ENCODE assay signal across 8 cellular contexts in the genomic region with DNA sequence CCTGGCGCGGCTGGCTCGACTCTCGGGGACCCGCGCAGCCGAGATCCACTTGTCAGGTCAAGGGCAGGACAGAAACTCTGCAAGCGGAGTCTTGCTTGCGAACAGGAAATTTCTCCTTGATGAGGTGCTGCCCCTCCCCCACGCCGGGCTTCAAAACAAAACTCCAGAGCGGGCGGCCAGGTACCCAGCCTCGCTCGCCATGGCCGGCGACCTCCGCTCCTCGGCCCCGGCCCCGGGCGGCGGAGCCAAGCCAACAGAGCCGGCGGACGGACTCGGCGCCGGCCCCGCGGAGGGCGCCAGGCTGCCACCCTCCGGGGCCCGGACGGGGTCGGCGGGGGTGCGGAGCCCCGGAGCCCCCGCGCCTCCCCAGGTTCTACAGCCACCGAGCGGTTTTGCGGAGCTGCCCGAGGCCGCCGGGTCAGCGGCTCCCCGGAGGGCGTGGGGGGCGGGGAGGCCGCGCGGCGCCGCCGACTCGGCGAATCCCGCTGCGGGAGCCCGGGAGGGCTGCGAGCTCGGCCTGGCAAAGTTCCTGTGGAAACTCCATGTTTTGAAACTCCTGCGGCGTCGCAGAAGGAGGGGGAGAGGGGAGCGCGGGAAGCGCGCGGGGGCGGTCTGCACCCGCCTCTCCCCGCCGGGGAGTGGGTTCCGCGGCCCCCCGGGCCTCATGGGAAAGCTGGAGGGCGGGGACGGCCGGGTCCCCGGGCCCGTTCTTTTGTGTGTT. TPM values are rescaled to one million over a fixed set of nuclear protein-coding genes. Genes with fewer than 3 reads are reported as not detected.
DNase-seq lines count a peak whose midpoint lies in the region; ATAC-seq, FAIRE-seq and TF ChIP-seq lines count a peak whose summit lies in the region.

No MANE protein-coding gene starts in this region.

- no peaks in the 10 kb centered on the region for H3K9me3 ChIP-seq in A549
- H3K9me3 ChIP-seq in OCI-LY7 (ENCODE audit: low read length): no peaks in the 10 kb centered on the region
- H3K9me3 ChIP-seq in effector memory CD4-positive, alpha-beta T cell (ENCODE audit: control insufficient read depth, low read length): no peaks in the 10 kb centered on the region
- H3K9me3 ChIP-seq in mucosa of rectum (ENCODE audit: control insufficient read depth in 2 of 2, low read length in 2 of 2): no peaks in the 10 kb centered on the region

- ATAC-seq in A549: peak in 1 of 2 experiments; percentile 5; a peak in 2 of 6 replicates
- no peak for ATAC-seq in GM21381 (IDR thresholded peaks at IDR 0.05; ENCODE audit: unreplicated experiment)
- ATAC-seq in GM18909 (IDR thresholded peaks at IDR 0.05; ENCODE audit: poor library complexity, unreplicated experiment): no peak

- H3K9ac ChIP-seq in mucosa of rectum (ENCODE audit: low read depth in 1 of 2, low read length in 2 of 2): peak overlapping the region; percentile 32 to 71

- TF ChIP-seq EP300 in A549 (IDR thresholded peaks at IDR 0.05): no peak

- H3K36me3 ChIP-seq in OCI-LY7 (ENCODE audit: insufficient read depth, low read length): no peaks in the 10 kb centered on the region
- no peaks in the 10 kb centered on the region for H3K36me3 ChIP-seq in effector memory CD4-positive, alpha-beta T cell (ENCODE audit: control insufficient read depth, insufficient read depth, low read length)
- H3K36me3 ChIP-seq in mucosa of rectum (ENCODE audit: control insufficient read depth in 2 of 2, insufficient read depth in 2 of 2, low read length in 2 of 2): no peaks in the 10 kb centered on the region

- no peaks in the 10 kb centered on the region for H3K27me3 ChIP-seq in effector memory CD4-positive, alpha-beta T cell (replicated peaks; ENCODE audit: control insufficient read depth, insufficient read depth, low read length, poor library complexity, severe bottlenecking)
- H3K27me3 ChIP-seq in mucosa of rectum (ENCODE audit: control insufficient read depth in 2 of 2, insufficient read depth in 2 of 2, low read length in 2 of 2): no peaks in the 10 kb centered on the region

- TF ChIP-seq RAD21 in A549 (conservative IDR thresholded peaks at IDR 0.05 in 1 of 2, IDR thresholded peaks at IDR 0.05 in 1 of 2): no peak

- POLR2A ChIA-PET in A549 (lab: Yijun Ruan, JAX): interaction anchor here (0.6 to 1.5 kb wide), 7 partner anchors 10 to 96 kb away, joined by 3 to 12 read pairs (median 6); partner anchors contain the start of gene BCOR
- POLR2A ChIA-PET in OCI-LY7 (lab: Charles Lee): interaction anchor here (0.6 to 1.0 kb wide), 3 partner anchors 51 to 68 kb away, joined by 3 to 4 read pairs (median 4); no protein-coding TSS in a partner anchor

- WGBS in A549 (ENCODE audit: missing lambda C conversion rate): 0% methylated on average over 12 of the region's 84 CpGs

- CTCF ChIA-PET in A549 (lab: Yijun Ruan, JAX): interaction anchor here (0.7 to 1.0 kb wide), 3 partner anchors 19 to 169 kb away, joined by 3 read pairs; no protein-coding TSS in a partner anchor
- CTCF ChIA-PET in OCI-LY7 (lab: Charles Lee; ENCODE audit: unreplicated experiment): interaction anchor here (0.9 kb wide), 1 partner anchor 11 kb away, joined by 3 read pairs; the partner anchor contains the start of gene BCOR

- FAIRE-seq in A549 (lab: Jason Lieb, UNC): no peak

- no TSS peak for BruUV-seq in OCI-LY7 (replicated peaks; lab: Mats Ljungman, UMichigan)

- TF ChIP-seq CTCF in A549 (IDR thresholded peaks at IDR 0.05) (no peak), OCI-LY7 (conservative IDR thresholded peaks at IDR 0.05; ENCODE audit: low read length) (no peak)

- H2AFZ ChIP-seq in OCI-LY7 (ENCODE audit: low read length): peak overlapping the region; percentile 25; the same call in 1 of the 2 replicates

- H3K9me2 ChIP-seq in OCI-LY7 (ENCODE audit: insufficient read depth, low read length): no peaks in the 10 kb centered on the region

- TF ChIP-seq POLR2A in A549 (IDR thresholded peaks at IDR 0.05; ENCODE audit: low read length): no peak

- H3K4me2 ChIP-seq in A549: peak overlapping the region; percentile 94
- peak overlapping the region; percentile 90 for H3K4me2 ChIP-seq in OCI-LY7 (ENCODE audit: low read length)

- H3K4me3 ChIP-seq in A549: peak overlapping the region; percentile 67
- H3K4me3 ChIP-seq in OCI-LY7 (ENCODE audit: low read depth, low read length, poor library complexity, severe bottlenecking): peak overlapping the region; percentile 69
- peak overlapping the region; percentile 44 for H3K4me3 ChIP-seq in effector memory CD4-positive, alpha-beta T cell (ENCODE audit: insufficient read depth, low read depth, low read length, poor library complexity, severe bottlenecking)
- peak overlapping the region; percentile 42 to 56 for H3K4me3 ChIP-seq in mucosa of rectum (ENCODE audit: low read length in 2 of 2)

- no peaks in the 10 kb centered on the region for H4K20me1 ChIP-seq in OCI-LY7 (ENCODE audit: insufficient read depth, low read length)

- DNase-seq in A549 (ENCODE audit: low read depth in 1 of 2, low spot score in 1 of 2): peak; percentile 37 to 80
- peak; percentile 15 for DNase-seq in GF-D8 (lab: John Stamatoyannopoulos, UW)
- DNase-seq in OCI-LY7 (ENCODE audit: low spot score): peak; percentile 57
- no peak for DNase-seq in effector memory CD4-positive, alpha-beta T cell
- DNase-seq in MV-4-11 (lab: John Stamatoyannopoulos, UW): no peak

- H3K4me1 ChIP-seq in A549: peaks cover 20% of the 10 kb centered on the region
- peaks cover 46% of the 10 kb centered on the region for H3K4me1 ChIP-seq in OCI-LY7 (ENCODE audit: insufficient read depth, low read length, poor library complexity, severe bottlenecking)
- peaks cover 25% of the 10 kb centered on the region for H3K4me1 ChIP-seq in effector memory CD4-positive, alpha-beta T cell (ENCODE audit: control insufficient read depth, insufficient read depth, low read length, poor library complexity, severe bottlenecking)
- H3K4me1 ChIP-seq in mucosa of rectum (ENCODE audit: control insufficient read depth in 2 of 2, insufficient read depth in 2 of 2, low read length in 2 of 2): peaks cover 10 to 21% of the 10 kb centered on the region in 2 donors

- H3K27ac ChIP-seq in A549 (peak overlapping the region; percentile 99 to 100), OCI-LY7 (ENCODE audit: low read depth, low read length, poor library complexity, severe bottlenecking) (peak overlapping the region; percentile 30), mucosa of rectum (ENCODE audit: low read depth in 2 of 2, low read length in 2 of 2) (peak overlapping the region; percentile 83 to 84)
- peak overlapping the region; percentile 14 for H3K27ac ChIP-seq in effector memory CD4-positive, alpha-beta T cell (ENCODE audit: insufficient read depth, low read length, poor library complexity, severe bottlenecking)

- no peaks in the 10 kb centered on the region for H3K79me2 ChIP-seq in OCI-LY7 (ENCODE audit: insufficient read depth, low read depth, low read length)

- intact Hi-C loops in OCI-LY7 (cut with micrococcal nuclease; ENCODE audit: unreplicated experiment): no loop called here

TF ChIP-seq in A549, 52 proteins besides CTCF, POLR2A, EP300 and RAD21 (continues in another document):
- TF ChIP-seq RNF2 (IDR thresholded peaks at IDR 0.05; ENCODE audit: borderline replicate concordance, low read depth): no peak
- no peak for TF ChIP-seq BCL3 (IDR thresholded peaks at IDR 0.05)
- no peak for TF ChIP-seq ZFP36 (IDR thresholded peaks at IDR 0.05; ENCODE audit: borderline replicate concordance, partially characterized antibody)
- TF ChIP-seq EHMT2 (IDR thresholded peaks at IDR 0.05; ENCODE audit: low read depth): no peak
- TF ChIP-seq, protein P1, sequence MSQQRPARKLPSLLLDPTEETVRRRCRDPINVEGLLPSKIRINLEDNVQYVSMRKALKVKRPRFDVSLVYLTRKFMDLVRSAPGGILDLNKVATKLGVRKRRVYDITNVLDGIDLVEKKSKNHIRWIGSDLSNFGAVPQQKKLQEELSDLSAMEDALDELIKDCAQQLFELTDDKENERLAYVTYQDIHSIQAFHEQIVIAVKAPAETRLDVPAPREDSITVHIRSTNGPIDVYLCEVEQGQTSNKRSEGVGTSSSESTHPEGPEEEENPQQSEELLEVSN (IDR thresholded peaks at IDR 0.05; ENCODE audit: borderline replicate concordance, low read depth): no peak
- TF ChIP-seq MYC (IDR thresholded peaks at IDR 0.05; ENCODE audit: borderline replicate concordance, low read length): no peak
- TF ChIP-seq CEBPB (IDR thresholded peaks at IDR 0.05): no peak
- no peak for TF ChIP-seq PHF8 (IDR thresholded peaks at IDR 0.05; ENCODE audit: borderline replicate concordance, low read depth)
- TF ChIP-seq SMC3 (IDR thresholded peaks at IDR 0.05): no peak
- TF ChIP-seq HOXA7 (CRISPR knock-in tag; IDR thresholded peaks at IDR 0.05): no peak
- TF ChIP-seq, protein P2, sequence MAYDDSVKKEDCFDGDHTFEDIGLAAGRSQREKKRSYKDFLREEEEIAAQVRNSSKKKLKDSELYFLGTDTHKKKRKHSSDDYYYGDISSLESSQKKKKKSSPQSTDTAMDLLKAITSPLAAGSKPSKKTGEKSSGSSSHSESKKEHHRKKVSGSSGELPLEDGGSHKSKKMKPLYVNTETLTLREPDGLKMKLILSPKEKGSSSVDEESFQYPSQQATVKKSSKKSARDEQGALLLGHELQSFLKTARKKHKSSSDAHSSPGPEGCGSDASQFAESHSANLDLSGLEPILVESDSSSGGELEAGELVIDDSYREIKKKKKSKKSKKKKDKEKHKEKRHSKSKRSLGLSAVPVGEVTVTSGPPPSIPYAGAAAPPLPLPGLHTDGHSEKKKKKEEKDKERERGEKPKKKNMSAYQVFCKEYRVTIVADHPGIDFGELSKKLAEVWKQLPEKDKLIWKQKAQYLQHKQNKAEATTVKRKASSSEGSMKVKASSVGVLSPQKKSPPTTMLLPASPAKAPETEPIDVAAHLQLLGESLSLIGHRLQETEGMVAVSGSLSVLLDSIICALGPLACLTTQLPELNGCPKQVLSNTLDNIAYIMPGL (CRISPR knock-in tag; IDR thresholded peaks at IDR 0.05; ENCODE audit: borderline replicate concordance): no peak

RNA-seq across cellular contexts. Expression of gene BCOR, which starts 11.7 kb away (rescaled TPM):
- polyA plus RNA-seq in A549 (2011; rRNA removed) (12.2 and 21.3 TPM in 2 replicates), A549 (2017; fragmentation: RNase III; extraction: RNeasy Plus Mini Kit Qiagen cat#74134 plus additional on column Dnase treatment) (12.6 to 15.8 TPM (median 12.6 TPM) in 3 replicates)
- 11.8 and 11.9 TPM in 2 replicates for polyA plus RNA-seq in A549 (2012; cell fraction: cytosol; rRNA removed)
- 20.3 and 26.6 TPM in 2 replicates for polyA plus RNA-seq in A549 (2012; cell fraction: nucleus; rRNA removed)
- 24.5 and 33.1 TPM in 2 replicates for polyA minus RNA-seq in A549 (2011; rRNA and poly(A)+ RNA removed)
- 55.6 and 64.3 TPM in 2 replicates for total RNA-seq in OCI-LY7 (2014; rRNA removed; shearing (Covaris generic))
- total RNA-seq in OCI-LY7 (2022): 48.0 and 52.2 TPM in 2 replicates

Comparison
In these comparisons a context has a peak if more than half of its experiments do, and no peak if none do; other contexts are left out.
1. DNase-seq: peak in A549 (2 of 2), GF-D8 (single experiment) and OCI-LY7 (single experiment); none in effector memory CD4-positive, alpha-beta T cell (0 of 3) and MV-4-11 (single experiment).
2. H3K27ac ChIP-seq: peak in every context shown above with its lines; median percentile 100 in A549; 84 in mucosa of rectum; 30 in OCI-LY7; 14 in effector memory CD4-positive, alpha-beta T cell.
3. Peak in every context shown above with its lines, with median percentiles within 50 percentile points of each other: H3K4me3 ChIP-seq.